7 cellular contexts compared by ENCODE assay signal in genomic region chr3:57803647-57804081, GRCh38. TPM values are rescaled to one million over a fixed set of nuclear protein-coding genes. Genes with fewer than 3 reads are reported as not detected.
A peak's percentile ranks its signal among the peaks of the same experiment; 100 is the strongest.
DNase-seq lines count a peak whose midpoint lies in the region; ATAC-seq and TF ChIP-seq lines count a peak whose summit lies in the region.

No MANE protein-coding gene starts in this region.

- H4K91ac ChIP-seq in H9 (ENCODE audit: insufficient read length, low read depth, low read length) = no peak overlapping the region

- no peak overlapping the region for H4K5ac ChIP-seq in H9 (ENCODE audit: insufficient read length, low read depth, low read length)

- no peak for TF ChIP-seq CTCF in H9 (conservative IDR thresholded peaks at IDR 0.05)

- H4K20me1 ChIP-seq in H9 (ENCODE audit: control insufficient read depth, insufficient read depth, insufficient read length) = no peaks in the 10 kb centered on the region

- H2BK120ac ChIP-seq in H9 (ENCODE audit: low read depth, low read length, poor library complexity, severe bottlenecking) = no peak overlapping the region

- H2BK12ac ChIP-seq in H9 (ENCODE audit: insufficient read length, low read depth, low read length) = no peak overlapping the region

- CTCF ChIA-PET in T-cell (lab: Charles Lee) = no interaction called here

- no peak overlapping the region for H2BK5ac ChIP-seq in H9 (ENCODE audit: insufficient read length, low read length)

- H3K9ac ChIP-seq in H9 (ENCODE audit: extremely low read depth, insufficient read length, low read length) = no peak overlapping the region

- no peak overlapping the region for H3K4me2 ChIP-seq in H9 (ENCODE audit: insufficient read depth, insufficient read length, low read length)

- peaks cover 53 to 57% of the 10 kb centered on the region in 2 experiments for H3K4me1 Mint-ChIP-seq in H9
- peaks cover 72 to 79% (median 78%) of the 10 kb centered on the region in 3 donors for H3K4me1 Mint-ChIP-seq in T-cell

- no peaks in the 10 kb centered on the region for H3K27me3 ChIP-seq in H9 (ENCODE audit: insufficient read depth, low read length)

- no peak overlapping the region for H4K8ac ChIP-seq in H9 (replicated peaks; ENCODE audit: insufficient read length, low read depth, low read length)

- H3K27ac Mint-ChIP-seq in H9 (peak overlapping the region in 2 of 3 experiments; percentile 78 to 81; a peak in 5 of 7 replicates), T-cell (peak overlapping the region; percentile 89 to 91)

- WGBS in H9 (ENCODE audit: extremely low coverage, insufficient read length, low lambda C conversion rate) = no CpG with 5 or more reads among the region's 3 CpGs

- no peak overlapping the region for H2BK15ac ChIP-seq in H9 (ENCODE audit: low read depth, low read length)

- no peak overlapping the region for H3T11ph ChIP-seq in H9 (ENCODE audit: low read length)

- peak; percentile 80 to 94 (median 92) for ATAC-seq in T-cell (replicated peaks in 1 of 4)
- no peak for ATAC-seq in GM18868 (IDR thresholded peaks at IDR 0.05; ENCODE audit: unreplicated experiment)

- no peaks in the 10 kb centered on the region for H3K79me1 ChIP-seq in H9 (ENCODE audit: insufficient read depth, low read depth, low read length, poor library complexity, severe bottlenecking)

- peaks cover 3% of the 10 kb centered on the region; the same call in 1 of the 2 replicates for H3K4me1 ChIP-seq in H9 (ENCODE audit: insufficient read depth, low read length)

- H3K56ac ChIP-seq in H9 (ENCODE audit: insufficient read length, low read depth, low read length) = no peak overlapping the region

- DNase-seq in H9 (no peak), T-cell (no peak), fibroblast of peridontal ligament (ENCODE audit: extremely low read depth) (peak; percentile 96), pons (ENCODE audit: low spot score) (peak; percentile 28), DMS153 (lab: John Stamatoyannopoulos, UW) (no peak), NCI-H1417 (lab: John Stamatoyannopoulos, UW) (no peak)

- H3K36me3 Mint-ChIP-seq in H9 (ENCODE audit: insufficient read depth in 1 of 3, low read depth in 3 of 3) (no peaks in the 10 kb centered on the region), T-cell (peaks cover 7% of the 10 kb centered on the region)

- H2BK20ac ChIP-seq in H9 (ENCODE audit: low read depth, low read length, poor library complexity, severe bottlenecking) = no peak overlapping the region

- no peak overlapping the region for H3K27ac ChIP-seq in H9 (ENCODE audit: insufficient read length, low read depth, low read length)

- H3K14ac ChIP-seq in H9 (ENCODE audit: insufficient read depth, low read length) = no peak overlapping the region

- no peak overlapping the region for H3K4ac ChIP-seq in H9 (ENCODE audit: low read depth, low read length)

- no peak overlapping the region for H3K23ac ChIP-seq in H9 (ENCODE audit: insufficient read length, low read depth, low read length)

- H3K23me2 ChIP-seq in H9 (ENCODE audit: insufficient read length, low read depth, low read length, poor library complexity, severe bottlenecking) = no peaks in the 10 kb centered on the region

- H2AFZ ChIP-seq in H9 (ENCODE audit: low read length) = no peak overlapping the region

- peaks cover 6% of the 10 kb centered on the region; the same call in 1 of the 2 replicates for H3K79me2 ChIP-seq in H9 (ENCODE audit: insufficient read depth, low read length)

- H3K4me3 Mint-ChIP-seq in H9 = no peak overlapping the region
- peak overlapping the region; percentile 37 to 75 (median 68) for H3K4me3 Mint-ChIP-seq in T-cell

- H3K9me3 Mint-ChIP-seq in H9 (no peaks in the 10 kb centered on the region), T-cell (no peaks in the 10 kb centered on the region)

- H2AK5ac ChIP-seq in H9 (ENCODE audit: insufficient read length, low read length) = no peak overlapping the region

- POLR2A ChIA-PET in T-cell (lab: Charles Lee) = interaction anchor here in 1 of 2 donors (0.6 kb wide), 1 partner anchor 42 kb away, joined by 4 read pairs; no protein-coding TSS in a partner anchor

- H3K27me3 Mint-ChIP-seq in H9 (ENCODE audit: low read depth) = no peaks in the 10 kb centered on the region
- no peaks in the 10 kb centered on the region for H3K27me3 Mint-ChIP-seq in T-cell

- no peaks in the 10 kb centered on the region for H3K9me3 ChIP-seq in H9 (ENCODE audit: control insufficient read depth, low read depth, low read length)

- no peak overlapping the region for H3K18ac ChIP-seq in H9 (ENCODE audit: insufficient read length, low read depth, low read length)

RNA-seq across cellular contexts. Expression of gene SLMAP, which starts 47.6 kb away (rescaled TPM):
- 59.2 and 65.1 TPM in 2 replicates for total RNA-seq in H9 (2021)
- total RNA-seq in T-cell = 10 to 100 TPM; 57.4 to 78.8 (median 72.3) TPM

Comparison
In these comparisons a context has a peak if more than half of its experiments do, and no peak if none do; other contexts are left out.
1. DNase-seq: peak in fibroblast of peridontal ligament (single experiment) and pons (single experiment); none in H9 (single experiment), T-cell (0 of 34), DMS153 (single experiment) and NCI-H1417 (0 of 3).
2. H3K4me3 Mint-ChIP-seq: peak in T-cell (3 of 3); none in H9 (0 of 2).